In the genomic region with DNA sequence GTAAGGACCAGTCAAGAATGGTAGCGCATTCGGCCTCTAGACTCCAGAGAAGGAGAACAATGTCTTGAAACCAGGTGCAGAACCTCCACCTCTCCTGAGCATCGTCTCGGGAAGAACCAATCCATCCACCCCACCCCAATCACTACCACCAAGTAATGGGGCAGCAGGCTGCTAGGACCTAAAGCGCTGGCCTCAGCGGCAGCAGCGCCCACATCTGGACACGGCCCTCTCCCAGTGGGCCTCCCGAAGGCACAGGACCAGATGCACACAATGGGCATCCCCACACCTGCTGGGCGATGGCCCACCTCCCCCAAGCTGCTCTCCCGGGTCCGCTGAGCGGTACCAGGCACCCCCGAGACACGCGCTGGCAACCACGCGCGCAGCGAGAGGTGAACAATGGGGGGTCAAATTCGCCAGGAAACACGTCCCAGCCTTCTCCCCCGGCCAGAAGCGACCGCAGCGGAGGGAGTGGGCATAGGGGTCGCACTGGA, we compare ENCODE assay signal across 8 cellular contexts. TPM values are rescaled to one million over a fixed set of nuclear protein-coding genes. Genes with fewer than 3 reads are reported as not detected.
DNase-seq lines count a peak whose midpoint lies in the region; FAIRE-seq and TF ChIP-seq lines count a peak whose summit lies in the region.

No MANE protein-coding gene starts in this region.

- H3K27me3 ChIP-seq in stomach = peaks cover 0 to 28% (median 24%) of the 10 kb centered on the region in 3 donors

- in situ Hi-C loops in G401 (cut with HindIII; ENCODE audit: low sequenced_read_pairs) = no loop called here

- no peak for TF ChIP-seq EP300 in stomach (IDR thresholded peaks at IDR 0.05)

- DNase-seq in COR-L47 (lab: John Stamatoyannopoulos, UW) = peak; percentile 25
- DNase-seq in LHCN-M2 (ENCODE audit: low read depth) = peak; percentile 43
- DNase-seq in choroid plexus epithelial cell (ENCODE audit: low read depth) = peak; percentile 8
- peak; percentile 76 for DNase-seq in left kidney (ENCODE audit: low read depth, low spot score)
- no peak for DNase-seq in stomach
- no peak for DNase-seq in G401 (ENCODE audit: low spot score)
- DNase-seq in NCI-H2196 treated with DMSO at 0.1 percent for 48 hours (lab: John Stamatoyannopoulos, UW; ENCODE audit: unreplicated experiment) = no peak
- no peak for DNase-seq in GM19239 (ENCODE audit: insufficient read length, low spot score)

- FAIRE-seq in GM19239 (lab: Jason Lieb, UNC) = no peak

- H3K36me3 ChIP-seq in stomach = no peaks in the 10 kb centered on the region

- H3K9me3 ChIP-seq in stomach = no peaks in the 10 kb centered on the region

- peaks cover 13 to 30% (median 16%) of the 10 kb centered on the region in 4 donors for H3K4me1 ChIP-seq in stomach

- 4 to 10% (median 6%) methylated on average over 13 to 27 of the region's 27 CpGs for WGBS in stomach, 5 donors

- TF ChIP-seq CTCF in choroid plexus epithelial cell (conservative IDR thresholded peaks at IDR 0.05; ENCODE audit: low read depth, low read length) (peak; percentile 7), stomach (IDR thresholded peaks at IDR 0.05) (no peak)

- intact Hi-C loops in stomach (cut with DNase I; ENCODE audit: low total_unique reads) = no loop called here

- H3K4me3 ChIP-seq in choroid plexus epithelial cell (ENCODE audit: low read depth, low read length) (peak overlapping the region; percentile 54), stomach (peak overlapping the region; percentile 63 to 85 (median 76))

- no peak for TF ChIP-seq POLR2A in stomach (IDR thresholded peaks at IDR 0.05)

- H3K27ac ChIP-seq in stomach = peak overlapping the region; percentile 7 to 82 (median 54)

RNA-seq across cellular contexts. Expression of a gene that starts 0.6 kb away (rescaled TPM):
- 7.5 and 7.6 TPM in 2 replicates for total RNA-seq in LHCN-M2 (2014; rRNA removed)
- polyA plus RNA-seq in LHCN-M2 (2012) = 0.39 TPM
- total RNA-seq in stomach = 10 to 100 TPM in 3 of 5 donors, 1 to 10 TPM in 1, under 1 TPM in 1; 0.89 to 56.4 (median 11.1) TPM
- 1 to 10 TPM in 2 of 3 donors, under 1 TPM in 1; 0.62 to 3.3 (median 2.4) TPM for polyA plus RNA-seq in stomach
- total RNA-seq in G401 (2014; rRNA removed; shearing (Covaris generic)) = not detected in 2 replicates

Comparison
In these comparisons a context has a peak if more than half of its experiments do, and no peak if none do; other contexts are left out.
1. DNase-seq: peak in COR-L47 (single experiment), LHCN-M2 (single experiment), choroid plexus epithelial cell (single experiment) and left kidney (single experiment); none in stomach (single experiment), G401 (single experiment), NCI-H2196 treated with DMSO at 0.1 percent for 48 hours (single experiment) and GM19239 (single experiment).